In the genomic region with DNA sequence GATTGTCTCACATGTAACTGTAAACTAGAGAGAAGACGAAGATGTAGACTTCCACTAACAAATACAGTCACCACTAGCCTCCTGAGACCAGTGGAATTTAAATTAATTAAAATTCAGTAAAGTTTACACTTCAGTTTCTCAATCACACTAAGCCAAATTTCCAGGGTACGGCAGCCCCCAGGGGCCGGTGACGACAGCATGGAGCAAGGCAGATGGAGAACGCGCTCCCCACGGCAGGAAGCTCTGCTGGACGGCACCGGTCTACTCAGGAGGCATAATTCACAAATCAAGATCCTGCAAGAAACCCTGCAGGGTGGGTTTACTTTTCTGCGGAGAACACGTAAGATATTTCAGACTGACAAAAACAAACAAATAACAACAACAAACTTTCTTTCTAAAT, we compare ENCODE assay signal across 30 cellular contexts.
DNase-seq lines count a peak whose midpoint lies in the region; ATAC-seq, FAIRE-seq and TF ChIP-seq lines count a peak whose summit lies in the region.
"Had no signal": no experiment of that assay in that cellular context is flagged by ENCODE, and none has a peak within 500 bp of the region (broad histone marks: within the 10 kb centered on the region; RNA-seq: fewer than 3 reads in every experiment).

No MANE protein-coding gene starts in this region.

- H3K4me3 ChIP-seq in heart left ventricle, result no peak overlapping the region
- no peak overlapping the region for H3K4me3 ChIP-seq in HepG2 (replicated peaks in 1 of 3; ENCODE audit: insufficient read depth in 1 of 3, low read depth in 2 of 3, low read length in 3 of 3)
- H3K4me3 ChIP-seq: breast epithelium, MG63, psoas muscle, suprapubic skin, upper lobe of left lung had no signal

- 52 to 80% (median 74%) methylated on average over 11 of the region's 11 CpGs for WGBS in heart left ventricle, 4 donors
- WGBS in HepG2 (ENCODE audit: low lambda C conversion rate), result 87% methylated on average over 9 of the region's 11 CpGs

- no peaks in the 10 kb centered on the region for H3K27me3 Mint-ChIP-seq in WTC11 (ENCODE audit: low read depth)
- H3K27me3 Mint-ChIP-seq: activated CD4-positive, alpha-beta T cell treated with anti-CD3 and anti-CD28 coated beads for 36 hours had no signal

- H2AFZ ChIP-seq in HepG2 (ENCODE audit: low read length), result no peak overlapping the region

- TF ChIP-seq POLR2A in heart left ventricle (IDR thresholded peaks at IDR 0.05) (no peak), HepG2 (IDR thresholded peaks at IDR 0.05; ENCODE audit: insufficient read depth in 1 of 2, low read depth in 2 of 2, low read length in 2 of 2) (no peak)

- TF ChIP-seq EP300 in HepG2 (IDR thresholded peaks at IDR 0.05; ENCODE audit: low read depth in 2 of 2, low read length in 2 of 2) (no peak), HepG2 (CRISPR knock-in tag; IDR thresholded peaks at IDR 0.05; ENCODE audit: borderline replicate concordance) (no peak)

- BruUV-seq in HepG2 (replicated peaks; lab: Mats Ljungman, UMichigan), result no TSS peak

- CTCF ChIA-PET in WTC11 (lab: Charles Lee) (no interaction called here), HepG2 (lab: Yijun Ruan, JAX; ENCODE audit: low intra/inter-chr PET ratio, low total read pairs) (no interaction called here)

- intact Hi-C loops in heart left ventricle (cut with DNase I), result no loop called here
- intact Hi-C loops in cardiac septum (cut with DNase I), result no loop called here
- intact Hi-C loops in HepG2 (cut with micrococcal nuclease; ENCODE audit: unreplicated experiment), result no loop called here

- in situ Hi-C loops in HepG2 (cut with HindIII; ENCODE audit: extremely low pct_ligation_motif_present, low pct_unique_long_range_greater_than_20kb), result no loop called here

- ATAC-seq in heart left ventricle, result peak in 2 of 4 donors; percentile 59 to 63
- no peak; the same call in 1 of the 2 replicates for ATAC-seq in WTC11
- no peak; the same call in 2 of the 3 replicates for ATAC-seq in HepG2
- no peak for ATAC-seq in HG02678 (IDR thresholded peaks at IDR 0.05; ENCODE audit: unreplicated experiment)
- ATAC-seq: activated CD4-positive, alpha-beta T cell treated with anti-CD3 and anti-CD28 coated beads for 36 hours; activated CD8-positive, alpha-beta T cell treated with anti-CD3 and anti-CD28 coated beads for 36 hours; Panc1; psoas muscle had no signal

- no peak overlapping the region for H3K4me3 Mint-ChIP-seq in WTC11
- H3K4me3 Mint-ChIP-seq: activated CD4-positive, alpha-beta T cell treated with anti-CD3 and anti-CD28 coated beads for 36 hours; activated CD8-positive, alpha-beta T cell treated with anti-CD3 and anti-CD28 coated beads for 36 hours; CD4-positive, alpha-beta T cell; mesothelial cell of epicardium; T-helper 2 cell treated with Interferon-gamma antibody and Interleukin-4, amounts not matched to agents 5 μg/mL and 100 μg/mL, for 36 hours had no signal

- peaks cover 4% of the 10 kb centered on the region for H3K9me3 Mint-ChIP-seq in WTC11
- H3K9me3 Mint-ChIP-seq: activated CD8-positive, alpha-beta T cell treated with anti-CD3 and anti-CD28 coated beads for 36 hours; mesothelial cell of epicardium had no signal

- peaks cover 7% of the 10 kb centered on the region for H3K36me3 Mint-ChIP-seq in WTC11

- no peak for FAIRE-seq in HepG2 (lab: Jason Lieb, UNC)
- FAIRE-seq: A204.1, H1 had no signal

- no peaks in the 10 kb centered on the region for H3K9me3 ChIP-seq in heart left ventricle
- no peaks in the 10 kb centered on the region for H3K9me3 ChIP-seq in HepG2 (ENCODE audit: low read length)
- H3K9me3 ChIP-seq: breast epithelium, MG63, psoas muscle, suprapubic skin, upper lobe of left lung had no signal

- H3K4me1 ChIP-seq in heart left ventricle, result peaks cover 0 to 17% (median 8%) of the 10 kb centered on the region in 12 donors
- peaks cover 54% of the 10 kb centered on the region for H3K4me1 ChIP-seq in HepG2 (ENCODE audit: insufficient read depth, low read length)
- H3K4me1 ChIP-seq: breast epithelium, psoas muscle, upper lobe of left lung had no signal

- no peak overlapping the region for H3K9ac ChIP-seq in HepG2 (ENCODE audit: insufficient read depth, low read depth, low read length)

- peaks cover 0 to 15% (median 0%) of the 10 kb centered on the region in 9 donors for H3K36me3 ChIP-seq in heart left ventricle
- H3K36me3 ChIP-seq in HepG2 (replicated peaks in 1 of 2; ENCODE audit: control insufficient read depth in 1 of 2, insufficient read depth in 2 of 2, low read length in 2 of 2), result peaks cover 2 to 16% of the 10 kb centered on the region in 2 experiments; a peak in 3 of 5 replicates
- H3K36me3 ChIP-seq: breast epithelium, MG63 had no signal

- DNase-seq in heart left ventricle, result peak in 3 of 5 donors; percentile 35 to 48 (median 44)
- no peak for DNase-seq in cardiac septum (ENCODE audit: low spot score)
- DNase-seq in WTC11 (ENCODE audit: low spot score), result no peak
- no peak for DNase-seq in HepG2 (ENCODE audit: low spot score)
- no peak for DNase-seq in activated CD4-positive, alpha-beta T cell treated with anti-CD3 and anti-CD28 coated beads for 1 hour
- DNase-seq in NCI-H1417 treated with DMSO at 0.1 percent for 48 hours (lab: John Stamatoyannopoulos, UW), result no peak
- DNase-seq in stimulated activated CD4-positive, alpha-beta T cell treated with anti-CD3 and anti-CD28 coated beads, Interleukin-4, amount 100 ng/mL, for 4 hours, result no peak
- DNase-seq: activated CD4-positive, alpha-beta T cell treated with anti-CD3 and anti-CD28 coated beads for 36 hours; activated CD8-positive, alpha-beta memory T cell treated with anti-CD3 and anti-CD28 coated beads, Interleukin-2, amount 50 U/mL, for 48 hours; activated CD8-positive, alpha-beta T cell treated with anti-CD3 and anti-CD28 coated beads for 36 hours; activated naive CD4-positive, alpha-beta T cell treated with anti-CD3 and anti-CD28 coated beads, Interleukin-2, amount 50 U/mL, for 16 hours; CD4-positive, alpha-beta T cell; KG1; MG63; NCI-H1105 treated with DMSO at 0.1 percent for 48 hours; NCI-H2029; NCI-H226; nucleus accumbens; psoas muscle; SIG-M5; stimulated activated naive CD4-positive, alpha-beta T cell treated with Interleukin-2 at 50 U/mL for 16 hours; upper lobe of left lung had no signal

- H4K20me1 ChIP-seq in HepG2 (ENCODE audit: insufficient read depth, low read length), result no peaks in the 10 kb centered on the region

- TF ChIP-seq CTCF in heart left ventricle (IDR thresholded peaks at IDR 0.05) (no peak), WTC11 (IDR thresholded peaks at IDR 0.05) (no peak), HepG2 (CRISPR knock-in tag; IDR thresholded peaks at IDR 0.05) (no peak)

- H3K4me1 Mint-ChIP-seq in WTC11, result peaks cover 41% of the 10 kb centered on the region
- H3K4me1 Mint-ChIP-seq: activated CD4-positive, alpha-beta T cell treated with anti-CD3 and anti-CD28 coated beads for 36 hours had no signal

- peak overlapping the region; percentile 58; the same call in 1 of the 2 replicates for H3K4me2 ChIP-seq in HepG2 (ENCODE audit: low read depth, low read length)

- peak overlapping the region; percentile 79 for H3K27ac Mint-ChIP-seq in WTC11
- H3K27ac Mint-ChIP-seq: activated CD4-positive, alpha-beta T cell treated with anti-CD3 and anti-CD28 coated beads for 36 hours; activated CD8-positive, alpha-beta T cell treated with anti-CD3 and anti-CD28 coated beads for 36 hours; CD4-positive, alpha-beta T cell; mesothelial cell of epicardium; T-helper 2 cell treated with Interferon-gamma antibody and Interleukin-4, amounts not matched to agents 5 μg/mL and 100 μg/mL, for 36 hours had no signal

- no peak for TF ChIP-seq RAD21 in HepG2 (CRISPR knock-in tag; IDR thresholded peaks at IDR 0.05)

- H3K27ac ChIP-seq in heart left ventricle, result no peak overlapping the region
- peak overlapping the region; percentile 87 for H3K27ac ChIP-seq in HepG2 (ENCODE audit: extremely low read length, insufficient read depth, low read length)
- H3K27ac ChIP-seq: breast epithelium, psoas muscle, suprapubic skin, upper lobe of left lung had no signal

- H3K27me3 ChIP-seq in heart left ventricle, result no peaks in the 10 kb centered on the region
- H3K27me3 ChIP-seq in HepG2 (ENCODE audit: control insufficient read depth in 1 of 2, insufficient read depth in 2 of 2, low read length in 2 of 2), result no peaks in the 10 kb centered on the region
- H3K27me3 ChIP-seq: breast epithelium, MG63, suprapubic skin, upper lobe of left lung had no signal

- POLR2A ChIA-PET in WTC11 (lab: Charles Lee) (no interaction called here), HepG2 (lab: Yijun Ruan, JAX) (no interaction called here)

- H3K79me2 ChIP-seq in HepG2 (ENCODE audit: insufficient read depth, low read length), result peaks cover 45% of the 10 kb centered on the region

TF ChIP-seq in WTC11, 78 proteins besides CTCF, POLR2A, EP300 and RAD21 (continues in another document):
- TF ChIP-seq GTF2I (CRISPR knock-in tag; conservative IDR thresholded peaks at IDR 0.05), result no peak
- no peak for TF ChIP-seq JAZF1 (CRISPR knock-in tag; IDR thresholded peaks at IDR 0.05)
- no peak for TF ChIP-seq EMX1 (CRISPR knock-in tag; IDR thresholded peaks at IDR 0.05)
- TF ChIP-seq PRRX2 (CRISPR knock-in tag; IDR thresholded peaks at IDR 0.05), result no peak
- TF ChIP-seq JUN (CRISPR knock-in tag; IDR thresholded peaks at IDR 0.05), result no peak
- TF ChIP-seq, protein P1, sequence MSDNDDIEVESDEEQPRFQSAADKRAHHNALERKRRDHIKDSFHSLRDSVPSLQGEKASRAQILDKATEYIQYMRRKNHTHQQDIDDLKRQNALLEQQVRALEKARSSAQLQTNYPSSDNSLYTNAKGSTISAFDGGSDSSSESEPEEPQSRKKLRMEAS (CRISPR knock-in tag; IDR thresholded peaks at IDR 0.05), result no peak
- TF ChIP-seq TP53 (CRISPR knock-in tag; IDR thresholded peaks at IDR 0.05), result no peak

TF ChIP-seq in HepG2, 621 proteins besides CTCF, POLR2A, EP300 and RAD21 (continues in another document):
- no peak for TF ChIP-seq SSRP1 (CRISPR knock-in tag; IDR thresholded peaks at IDR 0.05)

Comparison
In these comparisons a context has a peak if more than half of its experiments do, and no peak if none do; other contexts are left out.
1. DNase-seq: peak in heart left ventricle (3 of 5); none in cardiac septum (single experiment), WTC11 (single experiment), HepG2 (single experiment), activated CD4-positive, alpha-beta T cell treated with anti-CD3 and anti-CD28 coated beads for 1 hour (single experiment), NCI-H1417 treated with DMSO at 0.1 percent for 48 hours (single experiment) and stimulated activated CD4-positive, alpha-beta T cell treated with anti-CD3 and anti-CD28 coated beads, Interleukin-4, amount 100 ng/mL, for 4 hours (0 of 2).